In the genomic region with DNA sequence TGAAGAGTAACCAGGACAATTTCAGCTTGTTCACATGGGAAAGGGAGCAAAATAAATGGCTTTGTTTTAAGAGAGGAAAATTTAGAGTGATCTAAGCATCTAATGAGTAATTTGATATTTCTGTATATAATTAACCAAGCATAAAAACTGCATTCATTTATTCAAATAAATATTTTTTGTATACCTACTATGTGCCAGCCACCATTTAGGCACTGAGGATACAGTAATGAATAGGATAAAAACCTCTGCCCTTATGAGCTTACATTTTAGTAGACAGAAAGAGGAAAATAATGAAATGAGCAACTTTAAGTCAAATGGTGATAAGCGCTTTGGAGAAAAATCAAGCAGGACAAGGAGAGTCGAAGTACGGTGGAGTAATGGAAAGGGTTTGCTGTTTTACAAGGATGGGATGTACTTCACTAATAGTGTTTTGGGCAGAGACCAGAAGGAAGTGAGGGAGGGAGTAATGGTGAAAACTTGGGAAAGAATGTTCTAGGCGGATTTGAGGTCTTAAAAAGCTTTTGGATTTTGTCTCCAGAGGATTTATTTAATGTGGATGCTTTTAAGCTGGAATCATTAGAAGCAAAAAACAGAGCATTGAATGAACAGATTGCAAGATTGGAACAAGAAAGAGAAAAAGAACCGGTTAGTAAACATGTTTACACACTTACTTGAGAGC, we compare ENCODE assay signal across 14 cellular contexts. TPM values are rescaled to one million over a fixed set of nuclear protein-coding genes. Genes with fewer than 3 reads are reported as not detected.
DNase-seq lines count a peak whose midpoint lies in the region; ATAC-seq and TF ChIP-seq lines count a peak whose summit lies in the region.
"Had no signal": no experiment of that assay in that cellular context is flagged by ENCODE, and none has a peak within 500 bp of the region (broad histone marks: within the 10 kb centered on the region; RNA-seq: fewer than 3 reads in every experiment).

No MANE protein-coding gene starts in this region.

- peaks cover 48% of the 10 kb centered on the region for H3K36me3 Mint-ChIP-seq in Calu3 (ENCODE audit: insufficient read depth, unreplicated experiment)
- H3K36me3 Mint-ChIP-seq in activated naive CD8-positive, alpha-beta T cell treated with anti-CD3 and anti-CD28 coated beads for 36 hours = peaks cover 67% of the 10 kb centered on the region
- peaks cover 0 to 4% of the 10 kb centered on the region in 2 donors for H3K36me3 Mint-ChIP-seq in naive B cell
- H3K36me3 Mint-ChIP-seq: stimulated activated memory B cell treated with anti-CD40 and anti-IgM and Interleukin-4, amounts not matched to agents 10 μg/mL and 1 μg/mL and 100 μg/mL, for 72 hours had no signal

- no peaks in the 10 kb centered on the region for H3K9me3 Mint-ChIP-seq in Calu3 (ENCODE audit: low read depth, unreplicated experiment)
- no peaks in the 10 kb centered on the region for H3K9me3 Mint-ChIP-seq in activated naive CD8-positive, alpha-beta T cell treated with anti-CD3 and anti-CD28 coated beads for 36 hours
- no peaks in the 10 kb centered on the region for H3K9me3 Mint-ChIP-seq in naive B cell
- H3K9me3 Mint-ChIP-seq: stimulated activated memory B cell treated with anti-CD40 and anti-IgM and Interleukin-4, amounts not matched to agents 10 μg/mL and 1 μg/mL and 100 μg/mL, for 72 hours had no signal

- CTCF ChIA-PET in Calu3 (lab: Charles Lee) = interaction anchor here (0.7 to 1.0 kb wide), 3 partner anchors 15 to 67 kb away, joined by 3 to 4 read pairs (median 3); partner anchors contain the start of gene SMCHD1

- no peak overlapping the region for H3K27ac ChIP-seq in colonic mucosa

- H3K4me1 ChIP-seq in colonic mucosa = no peaks in the 10 kb centered on the region

- TSS peak; percentile 94 for BruUV-seq in Calu3 (replicated peaks; lab: Mats Ljungman, UMichigan)

- ATAC-seq in naive B cell (ENCODE audit: low read depth in 2 of 2) (no peak), HG03520 (IDR thresholded peaks at IDR 0.05; ENCODE audit: unreplicated experiment) (no peak)
- ATAC-seq: left lobe of liver; stimulated activated memory B cell treated with anti-CD40 and anti-IgM and Interleukin-4, amounts not matched to agents 10 μg/mL and 1 μg/mL and 100 μg/mL, for 72 hours had no signal

- H3K36me3 ChIP-seq in colonic mucosa = no peaks in the 10 kb centered on the region

- no peaks in the 10 kb centered on the region for H3K9me3 ChIP-seq in colonic mucosa

- DNase-seq in AG10803 (ENCODE audit: low read depth) = peak; percentile 12
- DNase-seq in Calu3 = no peak
- no peak for DNase-seq in activated naive CD8-positive, alpha-beta T cell treated with anti-CD3 and anti-CD28 coated beads for 36 hours
- no peak for DNase-seq in naive B cell
- DNase-seq in H4 (ENCODE audit: low spot score) = no peak
- no peak for DNase-seq in amniotic stem cell (lab: John Stamatoyannopoulos, UW)
- no peak for DNase-seq in colonic mucosa
- DNase-seq: activated CD4-positive, alpha-beta T cell treated with anti-CD3 and anti-CD28 coated beads, Interleukin-2, amount 50 U/mL, for 4 hours; COR-L47; effector CD4-positive, alpha-beta T cell; NCI-H146 had no signal

- H3K27me3 Mint-ChIP-seq in Calu3 (ENCODE audit: unreplicated experiment) (no peaks in the 10 kb centered on the region), naive B cell (no peaks in the 10 kb centered on the region)
- H3K27me3 Mint-ChIP-seq in activated naive CD8-positive, alpha-beta T cell treated with anti-CD3 and anti-CD28 coated beads for 36 hours = no peaks in the 10 kb centered on the region
- H3K27me3 Mint-ChIP-seq: stimulated activated memory B cell treated with anti-CD40 and anti-IgM and Interleukin-4, amounts not matched to agents 10 μg/mL and 1 μg/mL and 100 μg/mL, for 72 hours had no signal

- intact Hi-C loops in Calu3 (cut with micrococcal nuclease; ENCODE audit: unreplicated experiment) (loop anchor here (5.0 kb wide), 1 partner anchor 68 kb away; the partner anchor contains the start of gene SMCHD1), colonic mucosa (cut with DNase I) (no loop called here)

- H3K27me3 ChIP-seq in colonic mucosa = no peaks in the 10 kb centered on the region

- peak overlapping the region; percentile 51 for H3K4me3 Mint-ChIP-seq in Calu3 (ENCODE audit: low read depth, unreplicated experiment)
- peak overlapping the region; percentile 64 for H3K4me3 Mint-ChIP-seq in activated naive CD8-positive, alpha-beta T cell treated with anti-CD3 and anti-CD28 coated beads for 36 hours
- peak overlapping the region in 4 of 8 donors; percentile 27 to 75 (median 51) for H3K4me3 Mint-ChIP-seq in naive B cell
- H3K4me3 Mint-ChIP-seq: stimulated activated memory B cell treated with anti-CD40 and anti-IgM and Interleukin-4, amounts not matched to agents 10 μg/mL and 1 μg/mL and 100 μg/mL, for 72 hours had no signal

- no peak overlapping the region for H3K4me3 ChIP-seq in AG10803 (ENCODE audit: low read length)
- no peak overlapping the region for H3K4me3 ChIP-seq in colonic mucosa

- TF ChIP-seq CTCF in AG10803 (conservative IDR thresholded peaks at IDR 0.05; ENCODE audit: low read length) (no peak), Calu3 (IDR thresholded peaks at IDR 0.05; ENCODE audit: unreplicated experiment) (no peak), colonic mucosa (IDR thresholded peaks at IDR 0.05) (no peak)

- H3K4me1 Mint-ChIP-seq in Calu3 (ENCODE audit: low read depth, unreplicated experiment) (peaks cover 42% of the 10 kb centered on the region), naive B cell (peaks cover 18 to 25% (median 19%) of the 10 kb centered on the region in 3 donors)
- H3K4me1 Mint-ChIP-seq in activated naive CD8-positive, alpha-beta T cell treated with anti-CD3 and anti-CD28 coated beads for 36 hours = peaks cover 41% of the 10 kb centered on the region

- H3K27ac Mint-ChIP-seq in Calu3 (ENCODE audit: unreplicated experiment) = peak overlapping the region; percentile 99
- peak overlapping the region; percentile 95 for H3K27ac Mint-ChIP-seq in activated naive CD8-positive, alpha-beta T cell treated with anti-CD3 and anti-CD28 coated beads for 36 hours
- peak overlapping the region in 4 of 6 donors; percentile 21 to 40 (median 28) for H3K27ac Mint-ChIP-seq in naive B cell

- H3K9ac ChIP-seq in colonic mucosa (ENCODE audit: low read depth in 2 of 2, low read length in 2 of 2) = no peak overlapping the region

RNA-seq across cellular contexts. Expression of gene NDC80, which starts 17.4 kb away (rescaled TPM):
- total RNA-seq in Calu3 (2022) (49.5 and 56.0 TPM in 2 replicates), colonic mucosa (10 to 100 TPM in 1 of 2 donors, 1 to 10 TPM in 1; 6.8 to 27.6 TPM)
- 10 to 100 TPM; 81.6 to 89.7 TPM for total RNA-seq in activated naive CD8-positive, alpha-beta T cell treated with anti-CD3 and anti-CD28 coated beads for 36 hours
- polyA plus RNA-seq in naive B cell (ENCODE audit: low read depth in 6 of 6) = 1 to 10 TPM in 5 of 6 donors, not detected in 1; 1.7 to 3.5 (median 2.7) TPM
- total RNA-seq in H4 (2014; rRNA removed; shearing (Covaris generic)) = 34.6 and 43.0 TPM in 2 replicates

RNA-seq across cellular contexts. Expression of gene METTL4, which starts 17.5 kb away (rescaled TPM):
- total RNA-seq in Calu3 (2022) (17.2 and 20.3 TPM in 2 replicates), colonic mucosa (1 to 10 TPM; 7.2 to 8.2 TPM)
- total RNA-seq in activated naive CD8-positive, alpha-beta T cell treated with anti-CD3 and anti-CD28 coated beads for 36 hours = 10 to 100 TPM; 20.4 to 22.2 TPM
- polyA plus RNA-seq in naive B cell (ENCODE audit: low read depth in 6 of 6) = 10 to 100 TPM in 5 of 6 donors, 1 to 10 TPM in 1; 4.0 to 18.0 (median 15.5) TPM
- total RNA-seq in H4 (2014; rRNA removed; shearing (Covaris generic)) = 6.9 and 9.7 TPM in 2 replicates

Comparison
In these comparisons a context has a peak if more than half of its experiments do, and no peak if none do; other contexts are left out.
1. H3K27ac Mint-ChIP-seq: peak in every context shown above with its lines; median percentile 99 in Calu3; 95 in activated naive CD8-positive, alpha-beta T cell treated with anti-CD3 and anti-CD28 coated beads for 36 hours; 28 in naive B cell.